Comparison of ENCODE assay signal across 8 cellular contexts in genomic region chr1:161132410-161133219, GRCh38. TPM values are rescaled to one million over a fixed set of nuclear protein-coding genes. Genes with fewer than 3 reads are reported as not detected.
DNase-seq lines count a peak whose midpoint lies in the region; ATAC-seq and TF ChIP-seq lines count a peak whose summit lies in the region.

TSS of gene DEDD (minus strand) at chr1:161132667. CDS start at chr1:161124462, 8,205 bp downstream.

- no TSS peak for BruUV-seq in mammary epithelial cell (replicated peaks; lab: Mats Ljungman, UMichigan)

- H2AFZ ChIP-seq in mammary epithelial cell (ENCODE audit: low read depth, low read length): peak within 1 kb of the TSS; percentile 81

- dilution Hi-C loops in mammary epithelial cell (cut with HindIII; ENCODE audit: low sequenced_read_pairs): no loop called here

- peak within 1 kb of the TSS; percentile 79 for H3K4me2 ChIP-seq in mammary epithelial cell (ENCODE audit: insufficient read depth, low read depth, low read length)

- WGBS in mammary epithelial cell (ENCODE audit: low coverage, missing lambda C conversion rate): 3% methylated on average over 22 of the region's 68 CpGs

- 0 out of 2 replicates have a peak, but pooled peaks have one; percentile 8 for TF ChIP-seq CTCF in AG04450 (IDR thresholded peaks at IDR 0.05; ENCODE audit: low read depth, low read length)
- peak; percentile 37 for TF ChIP-seq CTCF in WERI-Rb-1 (IDR thresholded peaks at IDR 0.05; ENCODE audit: low read depth, low read length)
- peak in 1 of 2 donors; percentile 17 for TF ChIP-seq CTCF in mammary epithelial cell (conservative IDR thresholded peaks at IDR 0.05 in 1 of 2, IDR thresholded peaks at IDR 0.05 in 1 of 2; ENCODE audit: extremely low read depth in 1 of 2, insufficient read depth in 1 of 2, low read depth in 1 of 2, low read length in 2 of 2)

- H4K20me1 ChIP-seq in mammary epithelial cell (ENCODE audit: insufficient read depth, low read length): no peaks in the 10 kb centered on the region

- POLR2A ChIA-PET in AG04450 (lab: Yijun Ruan, JAX): interaction anchor here (1.0 to 2.1 kb wide), 6 partner anchors 15 to 87 kb away, joined by 4 to 20 read pairs (median 5); partner anchors contain the start of genes KLHDC9, NIT1, PFDN2 and PPOX

- peaks cover 10% of the 10 kb centered on the region for H3K4me1 ChIP-seq in mammary epithelial cell (ENCODE audit: insufficient read depth, low read length)

- peak; percentile 94 for ATAC-seq in GM18873 (IDR thresholded peaks at IDR 0.05; ENCODE audit: low FRiP score, unreplicated experiment)
- peak; percentile 90 for ATAC-seq in HG03139 (IDR thresholded peaks at IDR 0.05; ENCODE audit: unreplicated experiment)

- peak; percentile 89 for DNase-seq in AG04450 (ENCODE audit: low read depth, low spot score)
- peak; percentile 97 for DNase-seq in NCI-H2227 (lab: John Stamatoyannopoulos, UW; ENCODE audit: unreplicated experiment)
- peak; percentile 99 for DNase-seq in WERI-Rb-1
- DNase-seq in mammary epithelial cell: peak; percentile 97
- DNase-seq in iPS-NIHi11 (ENCODE audit: low spot score): peak; percentile 92
- DNase-seq in smooth muscle cell of the brain vasculature (ENCODE audit: low read depth, low spot score): peak; percentile 90

- intact Hi-C loops in mammary epithelial cell (cut with micrococcal nuclease): loop anchor here (1.0 to 5.0 kb wide), 4 partner anchors 13 to 405 kb away; partner anchors contain the start of gene UFC1

- no peaks in the 10 kb centered on the region for H3K9me3 ChIP-seq in AG04450 (ENCODE audit: control insufficient read depth, insufficient read depth, low read length)
- H3K9me3 ChIP-seq in WERI-Rb-1 (ENCODE audit: severe bottlenecking): no peaks in the 10 kb centered on the region
- H3K9me3 ChIP-seq in mammary epithelial cell (replicated peaks; ENCODE audit: insufficient read depth, low read length): no peaks in the 10 kb centered on the region

- peak within 1 kb of the TSS; percentile 83 for H3K9ac ChIP-seq in mammary epithelial cell (ENCODE audit: insufficient read depth, low read length)

- in situ Hi-C loops in mammary epithelial cell (cut with MboI; ENCODE audit: low sequenced_read_pairs in 2 of 2): no loop called here

- H3K36me3 ChIP-seq in WERI-Rb-1 (peaks cover 41% of the 10 kb centered on the region), mammary epithelial cell (ENCODE audit: insufficient read depth, low read length) (peaks cover 11% of the 10 kb centered on the region)

- H3K27me3 ChIP-seq in AG04450 (ENCODE audit: control insufficient read depth, insufficient read depth, low read length) (no peaks in the 10 kb centered on the region), WERI-Rb-1 (ENCODE audit: insufficient read depth, low read depth, severe bottlenecking) (no peaks in the 10 kb centered on the region), mammary epithelial cell (ENCODE audit: insufficient read depth, low read length) (no peaks in the 10 kb centered on the region)

- H3K79me2 ChIP-seq in mammary epithelial cell (ENCODE audit: insufficient read depth, low read length): peaks cover 69% of the 10 kb centered on the region

- peak within 1 kb of the TSS; percentile 97 for H3K4me3 ChIP-seq in AG04450 (ENCODE audit: low read depth, low read length)
- peak within 1 kb of the TSS; percentile 79 for H3K4me3 ChIP-seq in WERI-Rb-1 (ENCODE audit: low read depth, low read length)
- peak within 1 kb of the TSS; percentile 57 to 88 (median 65) for H3K4me3 ChIP-seq in mammary epithelial cell (replicated peaks in 1 of 3; ENCODE audit: insufficient read depth in 1 of 3, low read depth in 2 of 3, low read length in 3 of 3)

- CTCF ChIA-PET in AG04450 (lab: Charles Lee): interaction anchor here (1.0 to 1.7 kb wide), 2 partner anchors 33 to 135 kb away, joined by 3 to 7 read pairs; partner anchors contain the start of gene PPOX
- CTCF ChIA-PET in mammary epithelial cell (lab: Charles Lee; ENCODE audit: low non-redundant PET): interaction anchor here (0.6 to 0.7 kb wide), 2 partner anchors 11 to 242 kb away, joined by 4 to 5 read pairs; no protein-coding TSS in a partner anchor

- H3K27ac ChIP-seq in AG04450 (ENCODE audit: low read depth, low read length): peak within 1 kb of the TSS; percentile 93
- H3K27ac ChIP-seq in WERI-Rb-1: peak within 1 kb of the TSS; percentile 95
- peak within 1 kb of the TSS; percentile 91 for H3K27ac ChIP-seq in mammary epithelial cell (ENCODE audit: insufficient read depth, low read depth, low read length)

RNA-seq across cellular contexts. Expression of gene DEDD, which starts in this region (rescaled TPM):
- polyA plus RNA-seq in AG04450 (2011; rRNA removed) (34.9 and 38.0 TPM in 2 replicates), mammary epithelial cell (51.4 TPM)
- polyA minus RNA-seq in AG04450 (2011; rRNA and poly(A)+ RNA removed): 56.3 and 84.7 TPM in 2 replicates
- total RNA-seq in mammary epithelial cell: 10 to 100 TPM; 40.0 to 42.3 TPM
- 97.2 TPM for polyA minus RNA-seq in mammary epithelial cell

Comparison
In these comparisons a context has a peak if more than half of its experiments do, and no peak if none do; other contexts are left out.
1. Peak in every context shown above with its lines: DNase-seq, ATAC-seq, H3K4me3 ChIP-seq and H3K27ac ChIP-seq.